Comparison of ENCODE assay signal across 8 cellular contexts in genomic region chr13:23741879-23742510, GRCh38.
DNase-seq lines count a peak whose midpoint lies in the region; ATAC-seq and TF ChIP-seq lines count a peak whose summit lies in the region.

No MANE protein-coding gene starts in this region.

- ATAC-seq in left cardiac atrium, result no peak
- ATAC-seq in GM19467 (IDR thresholded peaks at IDR 0.05; ENCODE audit: unreplicated experiment), result no peak

- BruUV-seq in OCI-LY7 (replicated peaks; lab: Mats Ljungman, UMichigan), result no TSS peak

- H4K20me1 ChIP-seq in OCI-LY7 (ENCODE audit: insufficient read depth, low read length), result no peaks in the 10 kb centered on the region

- POLR2A ChIA-PET in OCI-LY7 (lab: Charles Lee), result interaction anchor here (0.9 to 1.6 kb wide), 3 partner anchors 9 to 69 kb away, joined by 3 to 5 read pairs (median 4); no protein-coding TSS in a partner anchor

- H3K36me3 Mint-ChIP-seq in type B pancreatic cell, result no peaks in the 10 kb centered on the region

- no peaks in the 10 kb centered on the region for H3K27me3 Mint-ChIP-seq in type B pancreatic cell

- TF ChIP-seq CTCF in left ventricle myocardium inferior (IDR thresholded peaks at IDR 0.05; ENCODE audit: borderline replicate concordance) (peak; percentile 44), OCI-LY7 (conservative IDR thresholded peaks at IDR 0.05; ENCODE audit: low read length) (peak; percentile 75), fibroblast of mammary gland (conservative IDR thresholded peaks at IDR 0.05; ENCODE audit: control insufficient read depth, insufficient read depth, low read depth, low read length) (peak; percentile 48), type B pancreatic cell (conservative IDR thresholded peaks at IDR 0.05) (peak; percentile 81)

- DNase-seq in left ventricle myocardium inferior (no peak), left cardiac atrium (no peak), OCI-LY7 (ENCODE audit: low spot score) (peak; percentile 29), fibroblast of mammary gland (ENCODE audit: low read depth) (peak; percentile 15), type B pancreatic cell (ENCODE audit: extremely low spot score, unreplicated experiment) (no peak), COR-L47 (lab: John Stamatoyannopoulos, UW) (no peak), NCI-H1105 (lab: John Stamatoyannopoulos, UW) (no peak)

- H3K4me3 ChIP-seq in left ventricle myocardium inferior, result no peak overlapping the region
- no peak overlapping the region for H3K4me3 ChIP-seq in OCI-LY7 (ENCODE audit: low read depth, low read length, poor library complexity, severe bottlenecking)
- no peak overlapping the region for H3K4me3 ChIP-seq in fibroblast of mammary gland (ENCODE audit: control insufficient read depth, low read depth, low read length)

- no peaks in the 10 kb centered on the region for H3K9me3 Mint-ChIP-seq in type B pancreatic cell

- H3K4me1 ChIP-seq in left ventricle myocardium inferior (peaks cover 11% of the 10 kb centered on the region), OCI-LY7 (ENCODE audit: insufficient read depth, low read length, poor library complexity, severe bottlenecking) (no peaks in the 10 kb centered on the region)

- H3K4me3 Mint-ChIP-seq in type B pancreatic cell, result no peak overlapping the region

- H3K27ac ChIP-seq in left ventricle myocardium inferior (replicated peaks) (no peak overlapping the region), OCI-LY7 (ENCODE audit: low read depth, low read length, poor library complexity, severe bottlenecking) (no peak overlapping the region)

- no peaks in the 10 kb centered on the region for H3K9me3 ChIP-seq in left ventricle myocardium inferior (replicated peaks)
- no peaks in the 10 kb centered on the region for H3K9me3 ChIP-seq in OCI-LY7 (ENCODE audit: low read length)

- no peak overlapping the region for H2AFZ ChIP-seq in OCI-LY7 (ENCODE audit: low read length)

- H3K4me1 Mint-ChIP-seq in type B pancreatic cell (ENCODE audit: unreplicated experiment), result peaks cover 24% of the 10 kb centered on the region

- intact Hi-C loops in left ventricle myocardium inferior (cut with micrococcal nuclease) (no loop called here), left cardiac atrium (cut with DNase I) (no loop called here), OCI-LY7 (cut with micrococcal nuclease; ENCODE audit: unreplicated experiment) (no loop called here)

- H3K27me3 ChIP-seq in left ventricle myocardium inferior (ENCODE audit: low read depth), result no peaks in the 10 kb centered on the region

- H3K4me2 ChIP-seq in OCI-LY7 (ENCODE audit: low read length), result no peak overlapping the region

- H3K27ac Mint-ChIP-seq in type B pancreatic cell, result peak overlapping the region; percentile 99

- H3K9me2 ChIP-seq in OCI-LY7 (ENCODE audit: insufficient read depth, low read length), result no peaks in the 10 kb centered on the region

- CTCF ChIA-PET in OCI-LY7 (lab: Charles Lee; ENCODE audit: unreplicated experiment), result no interaction called here

- H3K36me3 ChIP-seq in left ventricle myocardium inferior (no peaks in the 10 kb centered on the region), OCI-LY7 (ENCODE audit: insufficient read depth, low read length) (no peaks in the 10 kb centered on the region)

- no peaks in the 10 kb centered on the region for H3K79me2 ChIP-seq in OCI-LY7 (ENCODE audit: insufficient read depth, low read depth, low read length)

Comparison
In these comparisons a context has a peak if more than half of its experiments do, and no peak if none do; other contexts are left out.
1. DNase-seq: peak in OCI-LY7 (single experiment) and fibroblast of mammary gland (single experiment); none in left ventricle myocardium inferior (single experiment), left cardiac atrium (single experiment), type B pancreatic cell (single experiment), COR-L47 (single experiment) and NCI-H1105 (single experiment).
2. Peak in every context shown above with its lines, with median percentiles within 50 percentile points of each other: CTCF ChIP-seq.